ENCODE assay signal across 1 cellular context in genomic region chr3:46188708-46189107, GRCh38.
TF ChIP-seq lines count a peak whose summit lies in the region.

No MANE protein-coding gene starts in this region.

TF ChIP-seq in K562, 482 proteins besides CTCF, POLR2A, EP300 and RAD21:
- TF ChIP-seq IRF2 (CRISPR knock-in tag; IDR thresholded peaks at IDR 0.05) (0 out of 2 replicates have a peak, but pooled peaks have one; percentile 11), HMG20B (CRISPR knock-in tag; IDR thresholded peaks at IDR 0.05) (no peak), ARID1B (IDR thresholded peaks at IDR 0.05) (no peak), CEBPG (CRISPR knock-in tag; IDR thresholded peaks at IDR 0.05) (no peak), CEBPG (tag; conservative IDR thresholded peaks at IDR 0.05 in 1 of 2, IDR thresholded peaks at IDR 0.05 in 1 of 2) (no peak), FOXK2 (conservative IDR thresholded peaks at IDR 0.05 in 1 of 2, IDR thresholded peaks at IDR 0.05 in 1 of 2; ENCODE audit: low read depth in 2 of 2) (no peak)
